ENCODE assay signal across 1 cellular context in the genomic region with DNA sequence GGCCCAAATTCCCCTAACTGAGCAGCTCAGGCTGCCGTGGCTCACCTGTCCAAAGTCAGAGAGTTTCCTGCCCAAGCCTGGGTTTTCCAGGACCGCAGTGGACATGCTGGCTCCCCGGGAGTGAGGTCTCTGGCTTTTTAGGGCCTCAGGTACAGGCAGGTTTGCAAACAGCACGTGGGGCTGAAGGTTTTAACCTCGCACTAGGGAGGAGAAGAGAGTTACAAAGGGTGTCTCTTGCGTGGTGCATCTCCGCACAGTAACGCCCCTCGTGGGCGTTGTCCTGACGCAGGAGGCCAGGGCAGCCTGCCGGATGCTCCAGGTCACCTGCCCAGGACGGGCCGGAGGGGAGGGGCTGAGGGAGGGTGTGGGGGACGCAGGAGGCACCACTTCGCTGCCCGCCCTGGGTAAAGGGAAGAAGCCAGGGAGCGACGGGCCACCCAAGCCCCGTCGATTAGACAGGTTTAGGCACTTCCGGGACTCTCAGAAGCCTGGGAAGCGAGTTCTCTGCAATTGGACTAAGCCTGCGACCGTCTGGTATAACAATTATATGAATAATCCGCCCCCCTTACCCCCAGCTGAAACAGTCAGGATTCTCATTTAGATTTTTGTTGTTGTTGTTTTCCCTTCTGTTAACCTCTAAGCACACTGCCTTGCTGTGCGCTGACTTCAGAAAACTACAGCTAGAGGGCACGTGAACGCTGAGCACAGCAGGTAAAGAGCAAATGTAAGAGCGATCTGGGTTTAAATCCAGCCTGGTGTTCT.
A peak's percentile ranks its signal among the peaks of the same experiment; 100 is the strongest.
TF ChIP-seq lines count a peak whose summit lies in the region.

A gene (minus strand): TSS at position 219 of the 762 bp plus-strand sequence. CDS start 114 bp downstream, at position 105.

TF ChIP-seq in H1, 55 proteins besides CTCF, POLR2A, EP300 and RAD21 (continued from another document):
- no peak for TF ChIP-seq MAFK (IDR thresholded peaks at IDR 0.05; ENCODE audit: low read depth, low read length)
- no peak for TF ChIP-seq CHD1 (IDR thresholded peaks at IDR 0.05; ENCODE audit: low read depth, low read length)
- peak; percentile 33; the same call in 1 of the 2 replicates for TF ChIP-seq POLR2AphosphoS5 (IDR thresholded peaks at IDR 0.05; ENCODE audit: low read depth, low read length)
- TF ChIP-seq KDM4A (IDR thresholded peaks at IDR 0.05; ENCODE audit: low read depth, low read length, severe bottlenecking): no peak
- TF ChIP-seq, protein P1, sequence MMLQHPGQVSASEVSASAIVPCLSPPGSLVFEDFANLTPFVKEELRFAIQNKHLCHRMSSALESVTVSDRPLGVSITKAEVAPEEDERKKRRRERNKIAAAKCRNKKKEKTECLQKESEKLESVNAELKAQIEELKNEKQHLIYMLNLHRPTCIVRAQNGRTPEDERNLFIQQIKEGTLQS (IDR thresholded peaks at IDR 0.05; ENCODE audit: insufficient read depth, low read depth, low read length): 0 out of 2 replicates have a peak, but pooled peaks have one; percentile 25
- TF ChIP-seq BACH1 (IDR thresholded peaks at IDR 0.05; ENCODE audit: low read length): no peak
- TF ChIP-seq ZNF274 (IDR thresholded peaks at IDR 0.05; ENCODE audit: borderline replicate concordance, extremely low read depth, low read length): no peak
- TF ChIP-seq CBX8 (IDR thresholded peaks at IDR 0.05; ENCODE audit: borderline replicate concordance, low read depth, low read length): no peak
- TF ChIP-seq, protein P2, sequence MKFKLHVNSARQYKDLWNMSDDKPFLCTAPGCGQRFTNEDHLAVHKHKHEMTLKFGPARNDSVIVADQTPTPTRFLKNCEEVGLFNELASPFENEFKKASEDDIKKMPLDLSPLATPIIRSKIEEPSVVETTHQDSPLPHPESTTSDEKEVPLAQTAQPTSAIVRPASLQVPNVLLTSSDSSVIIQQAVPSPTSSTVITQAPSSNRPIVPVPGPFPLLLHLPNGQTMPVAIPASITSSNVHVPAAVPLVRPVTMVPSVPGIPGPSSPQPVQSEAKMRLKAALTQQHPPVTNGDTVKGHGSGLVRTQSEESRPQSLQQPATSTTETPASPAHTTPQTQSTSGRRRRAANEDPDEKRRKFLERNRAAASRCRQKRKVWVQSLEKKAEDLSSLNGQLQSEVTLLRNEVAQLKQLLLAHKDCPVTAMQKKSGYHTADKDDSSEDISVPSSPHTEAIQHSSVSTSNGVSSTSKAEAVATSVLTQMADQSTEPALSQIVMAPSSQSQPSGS (IDR thresholded peaks at IDR 0.05; ENCODE audit: low read length): no peak
- no peak for TF ChIP-seq CBX5 (IDR thresholded peaks at IDR 0.05; ENCODE audit: low read depth, low read length)
- TF ChIP-seq POU5F1 (IDR thresholded peaks at IDR 0.05; ENCODE audit: low read depth, low read length): no peak
- TF ChIP-seq FOSL1 (IDR thresholded peaks at IDR 0.05; ENCODE audit: insufficient read depth, low read depth, low read length): no peak
- TF ChIP-seq GABPA (IDR thresholded peaks at IDR 0.05; ENCODE audit: borderline replicate concordance, insufficient read depth, low read length): no peak
- TF ChIP-seq, protein P3, sequence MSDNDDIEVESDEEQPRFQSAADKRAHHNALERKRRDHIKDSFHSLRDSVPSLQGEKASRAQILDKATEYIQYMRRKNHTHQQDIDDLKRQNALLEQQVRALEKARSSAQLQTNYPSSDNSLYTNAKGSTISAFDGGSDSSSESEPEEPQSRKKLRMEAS (IDR thresholded peaks at IDR 0.05): peak; percentile 83
- TF ChIP-seq SP4 (IDR thresholded peaks at IDR 0.05; ENCODE audit: low read length): no peak; the same call in 1 of the 2 replicates
- peak; percentile 42 for TF ChIP-seq PHF8 (conservative IDR thresholded peaks at IDR 0.05; ENCODE audit: low read depth, low read length)
- no peak for TF ChIP-seq BCL11A (IDR thresholded peaks at IDR 0.05; ENCODE audit: low read depth in 2 of 2, low read length in 2 of 2)
- TF ChIP-seq JUN (IDR thresholded peaks at IDR 0.05; ENCODE audit: low read depth, low read length): no peak
- no peak for TF ChIP-seq BRCA1 (IDR thresholded peaks at IDR 0.05; ENCODE audit: low read depth, low read length)
- TF ChIP-seq TEAD4 (IDR thresholded peaks at IDR 0.05; ENCODE audit: low read depth, low read length): no peak
- TF ChIP-seq TBP (IDR thresholded peaks at IDR 0.05; ENCODE audit: low read depth, low read length): peak; percentile 8; the same call in 1 of the 2 replicates
- TF ChIP-seq SP2 (IDR thresholded peaks at IDR 0.05; ENCODE audit: low read length): no peak
- no peak for TF ChIP-seq KDM1A (IDR thresholded peaks at IDR 0.05; ENCODE audit: borderline replicate concordance, low read length)
- TF ChIP-seq, protein P4, sequence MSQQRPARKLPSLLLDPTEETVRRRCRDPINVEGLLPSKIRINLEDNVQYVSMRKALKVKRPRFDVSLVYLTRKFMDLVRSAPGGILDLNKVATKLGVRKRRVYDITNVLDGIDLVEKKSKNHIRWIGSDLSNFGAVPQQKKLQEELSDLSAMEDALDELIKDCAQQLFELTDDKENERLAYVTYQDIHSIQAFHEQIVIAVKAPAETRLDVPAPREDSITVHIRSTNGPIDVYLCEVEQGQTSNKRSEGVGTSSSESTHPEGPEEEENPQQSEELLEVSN (IDR thresholded peaks at IDR 0.05): peak; percentile 75
- peak; percentile 33; the same call in 1 of the 2 replicates for TF ChIP-seq TAF1 (IDR thresholded peaks at IDR 0.05; ENCODE audit: low read depth, low read length)
- TF ChIP-seq, protein P5, sequence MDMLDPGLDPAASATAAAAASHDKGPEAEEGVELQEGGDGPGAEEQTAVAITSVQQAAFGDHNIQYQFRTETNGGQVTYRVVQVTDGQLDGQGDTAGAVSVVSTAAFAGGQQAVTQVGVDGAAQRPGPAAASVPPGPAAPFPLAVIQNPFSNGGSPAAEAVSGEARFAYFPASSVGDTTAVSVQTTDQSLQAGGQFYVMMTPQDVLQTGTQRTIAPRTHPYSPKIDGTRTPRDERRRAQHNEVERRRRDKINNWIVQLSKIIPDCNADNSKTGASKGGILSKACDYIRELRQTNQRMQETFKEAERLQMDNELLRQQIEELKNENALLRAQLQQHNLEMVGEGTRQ (IDR thresholded peaks at IDR 0.05; ENCODE audit: low read length): peak; percentile 40; the same call in 1 of the 2 replicates
- TF ChIP-seq GTF2F1 (IDR thresholded peaks at IDR 0.05; ENCODE audit: borderline replicate concordance, low read depth, low read length): no peak
- no peak for TF ChIP-seq RXRA (IDR thresholded peaks at IDR 0.05; ENCODE audit: insufficient read depth, low read depth, low read length)
